21 cellular contexts compared by ENCODE assay signal in the genomic region with DNA sequence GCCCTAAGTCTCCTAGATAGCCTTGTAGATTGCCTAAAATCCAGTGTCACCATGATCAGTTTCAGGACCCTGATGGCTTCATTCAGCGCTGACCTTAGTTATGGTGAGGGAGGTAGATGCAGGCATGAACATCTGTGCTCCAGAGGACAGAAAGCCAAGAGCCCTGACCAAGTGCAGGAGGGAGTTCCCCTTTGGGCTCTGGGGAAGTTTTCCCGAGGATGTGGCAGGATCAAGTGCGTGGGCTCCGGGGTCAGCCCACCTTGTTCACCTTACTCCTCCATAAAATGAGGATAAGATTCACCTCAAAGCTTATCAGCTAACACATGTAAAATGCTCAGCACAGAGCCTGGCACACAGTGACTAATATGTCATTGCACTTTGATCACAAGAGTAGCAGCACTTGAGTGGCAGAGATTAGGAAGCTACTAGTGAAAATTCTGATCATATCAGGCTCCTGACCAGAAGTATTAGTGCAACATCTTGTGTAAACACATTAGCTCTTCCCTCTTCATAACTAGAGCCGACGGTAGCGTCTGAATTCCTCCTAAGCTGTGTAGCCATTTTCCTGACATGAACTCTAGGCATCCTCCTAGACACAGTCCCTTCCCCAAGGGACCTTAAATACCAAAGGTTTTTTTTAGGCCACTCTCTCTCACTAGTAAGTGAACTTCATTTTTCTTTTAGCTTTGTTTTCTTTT.
DNase-seq lines count a peak whose midpoint lies in the region; ATAC-seq and TF ChIP-seq lines count a peak whose summit lies in the region.
"Had no signal": no experiment of that assay in that cellular context is flagged by ENCODE, and none has a peak within 500 bp of the region (broad histone marks: within the 10 kb centered on the region; RNA-seq: fewer than 3 reads in every experiment).

No MANE protein-coding gene starts in this region.

- peaks cover 6% of the 10 kb centered on the region for H3K4me1 Mint-ChIP-seq in activated CD8-positive, alpha-beta memory T cell treated with anti-CD3 and anti-CD28 coated beads, Interleukin-2, amount 10 ng/mL, durations not matched to agents 7 days and 5 days
- peaks cover 13% of the 10 kb centered on the region for H3K4me1 Mint-ChIP-seq in memory B cell
- H3K4me1 Mint-ChIP-seq in mesothelial cell of epicardium = peaks cover 23% of the 10 kb centered on the region

- peaks cover 16% of the 10 kb centered on the region for H3K36me3 Mint-ChIP-seq in activated CD8-positive, alpha-beta memory T cell treated with anti-CD3 and anti-CD28 coated beads, Interleukin-2, amount 10 ng/mL, durations not matched to agents 7 days and 5 days
- H3K36me3 Mint-ChIP-seq in memory B cell (peaks cover 8% of the 10 kb centered on the region), mesothelial cell of epicardium (peaks cover 1% of the 10 kb centered on the region)

- H3K9me3 Mint-ChIP-seq in activated CD8-positive, alpha-beta memory T cell treated with anti-CD3 and anti-CD28 coated beads, Interleukin-2, amount 10 ng/mL, durations not matched to agents 7 days and 5 days (ENCODE audit: low read depth) = no peaks in the 10 kb centered on the region
- H3K9me3 Mint-ChIP-seq in memory B cell = no peaks in the 10 kb centered on the region
- H3K9me3 Mint-ChIP-seq in mesothelial cell of epicardium = no peaks in the 10 kb centered on the region
- H3K9me3 Mint-ChIP-seq: natural killer cell treated with Interleukin-12 subunit alpha and Interleukin-12 subunit beta and Interleukin-15 and Interleukin-18, amount 100 ng/mL, for 72 hours had no signal

- peak; percentile 26 for TF ChIP-seq POLR2A in GM18505 (IDR thresholded peaks at IDR 0.05; ENCODE audit: borderline replicate concordance, extremely low read depth, insufficient read depth, insufficient read length)

- CTCF ChIA-PET in activated CD8-positive, alpha-beta memory T cell treated with anti-CD3 and anti-CD28 coated beads, Interleukin-2, amount 10 ng/mL, durations not matched to agents 7 days and 5 days (lab: Charles Lee) = interaction anchor here (0.9 to 1.4 kb wide), 7 partner anchors 8 to 960 kb away, joined by 3 to 4 read pairs (median 3); no protein-coding TSS in a partner anchor

- no peak overlapping the region for H3K27ac Mint-ChIP-seq in activated CD8-positive, alpha-beta memory T cell treated with anti-CD3 and anti-CD28 coated beads, Interleukin-2, amount 10 ng/mL, durations not matched to agents 7 days and 5 days
- H3K27ac Mint-ChIP-seq in memory B cell (peak overlapping the region; percentile 9), mesothelial cell of epicardium (no peak overlapping the region)
- H3K27ac Mint-ChIP-seq: natural killer cell treated with Interleukin-12 subunit alpha and Interleukin-12 subunit beta and Interleukin-15 and Interleukin-18, amount 100 ng/mL, for 72 hours had no signal

- TF ChIP-seq CTCF in mesothelial cell of epicardium (IDR thresholded peaks at IDR 0.05; ENCODE audit: unreplicated experiment) = no peak

- DNase-seq in activated CD8-positive, alpha-beta memory T cell treated with anti-CD3 and anti-CD28 coated beads, Interleukin-2, amount 10 ng/mL, durations not matched to agents 7 days and 5 days = peak; percentile 18
- no peak for DNase-seq in activated CD8-positive, alpha-beta memory T cell treated with anti-CD3 and anti-CD28 coated beads for 24 hours
- peak; percentile 15 for DNase-seq in amniotic epithelial cell (ENCODE audit: low read depth)
- no peak for DNase-seq in memory B cell (ENCODE audit: low spot score in 2 of 2)
- DNase-seq in NCI-H1417 treated with DMSO at 0.1 percent for 48 hours (lab: John Stamatoyannopoulos, UW) = no peak
- no peak for DNase-seq in mesothelial cell of epicardium (ENCODE audit: low spot score in 2 of 2, unreplicated experiment in 2 of 2)
- no peak for DNase-seq in HUDEP-2 (lab: John Stamatoyannopoulos, UW; ENCODE audit: unreplicated experiment in 76 of 76)
- DNase-seq: body of pancreas; cerebellar nuclear complex; DMS79; GDM1; NCI-H2081; NCI-H226; NCI-H774; retina; stimulated activated CD4-positive, alpha-beta T cell treated with anti-CD3 and anti-CD28 coated beads, Interleukin-1b, Interleukin-23, amount 100 ng/mL, for 48 hours; trophoblast cell had no signal

- no peak for ATAC-seq in activated CD8-positive, alpha-beta memory T cell treated with anti-CD3 and anti-CD28 coated beads, Interleukin-2, amount 10 ng/mL, durations not matched to agents 7 days and 5 days
- ATAC-seq in GM18505 (IDR thresholded peaks at IDR 0.05; ENCODE audit: unreplicated experiment) = no peak
- no peak for ATAC-seq in memory B cell (ENCODE audit: low read depth)
- ATAC-seq: A549; activated CD4-positive, CD25-positive, alpha-beta regulatory T cell treated with anti-CD3 and anti-CD28 coated beads, Interleukin-2, amount 50 U/mL, for 24 hours; body of pancreas; natural killer cell treated with Interleukin-12 subunit alpha and Interleukin-12 subunit beta and Interleukin-15 and Interleukin-18, amount 100 ng/mL, for 72 hours had no signal

- no peak overlapping the region for H3K4me3 Mint-ChIP-seq in activated CD8-positive, alpha-beta memory T cell treated with anti-CD3 and anti-CD28 coated beads, Interleukin-2, amount 10 ng/mL, durations not matched to agents 7 days and 5 days
- H3K4me3 Mint-ChIP-seq in memory B cell (no peak overlapping the region), mesothelial cell of epicardium (no peak overlapping the region)
- H3K4me3 Mint-ChIP-seq: natural killer cell treated with Interleukin-12 subunit alpha and Interleukin-12 subunit beta and Interleukin-15 and Interleukin-18, amount 100 ng/mL, for 72 hours had no signal

- H3K27me3 Mint-ChIP-seq in activated CD8-positive, alpha-beta memory T cell treated with anti-CD3 and anti-CD28 coated beads, Interleukin-2, amount 10 ng/mL, durations not matched to agents 7 days and 5 days = no peaks in the 10 kb centered on the region
- no peaks in the 10 kb centered on the region for H3K27me3 Mint-ChIP-seq in memory B cell
- H3K27me3 Mint-ChIP-seq in mesothelial cell of epicardium (ENCODE audit: low read depth) = no peaks in the 10 kb centered on the region
- H3K27me3 Mint-ChIP-seq: natural killer cell treated with Interleukin-12 subunit alpha and Interleukin-12 subunit beta and Interleukin-15 and Interleukin-18, amount 100 ng/mL, for 72 hours had no signal

Comparison
In these comparisons a context has a peak if more than half of its experiments do, and no peak if none do; other contexts are left out.
1. DNase-seq: peak in activated CD8-positive, alpha-beta memory T cell treated with anti-CD3 and anti-CD28 coated beads, Interleukin-2, amount 10 ng/mL, durations not matched to agents 7 days and 5 days (single experiment) and amniotic epithelial cell (single experiment); none in activated CD8-positive, alpha-beta memory T cell treated with anti-CD3 and anti-CD28 coated beads for 24 hours (single experiment), memory B cell (0 of 2), NCI-H1417 treated with DMSO at 0.1 percent for 48 hours (single experiment), mesothelial cell of epicardium (0 of 2) and HUDEP-2 (0 of 76).